Comparison of ENCODE assay signal across 2 cellular contexts in genomic region chr21:42144679-42145568, GRCh38.
TF ChIP-seq lines count a peak whose summit lies in the region.

No MANE protein-coding gene starts in this region.

TF ChIP-seq in IMR-90, 13 proteins besides CTCF, POLR2A, EP300 and RAD21:
- no peak for TF ChIP-seq USF2 (IDR thresholded peaks at IDR 0.05; ENCODE audit: low read depth, low read length)
- TF ChIP-seq CEBPB (IDR thresholded peaks at IDR 0.05; ENCODE audit: low read depth, low read length) = no peak
- TF ChIP-seq ELK1 (IDR thresholded peaks at IDR 0.05; ENCODE audit: borderline replicate concordance, low read depth, low read length) = no peak
- no peak for TF ChIP-seq MXI1 (IDR thresholded peaks at IDR 0.05; ENCODE audit: borderline replicate concordance, low read depth, low read length)
- no peak for TF ChIP-seq RCOR1 (IDR thresholded peaks at IDR 0.05; ENCODE audit: insufficient replicate concordance, low read length)
- no peak for TF ChIP-seq CHD1 (IDR thresholded peaks at IDR 0.05; ENCODE audit: low read depth, low read length)
- no peak for TF ChIP-seq SMC3 (IDR thresholded peaks at IDR 0.05; ENCODE audit: low read depth, low read length)
- TF ChIP-seq MAZ (IDR thresholded peaks at IDR 0.05; ENCODE audit: borderline replicate concordance, low read depth, low read length) = no peak
- no peak for TF ChIP-seq FOS (IDR thresholded peaks at IDR 0.05; ENCODE audit: low read depth, low read length)
- TF ChIP-seq BHLHE40 (IDR thresholded peaks at IDR 0.05; ENCODE audit: low read depth, low read length) = no peak
- TF ChIP-seq MAFK (IDR thresholded peaks at IDR 0.05; ENCODE audit: low read depth, low read length) = no peak
- no peak for TF ChIP-seq NFE2L2 (IDR thresholded peaks at IDR 0.05; ENCODE audit: low read depth, low read length)
- TF ChIP-seq RFX5 (IDR thresholded peaks at IDR 0.05; ENCODE audit: low read depth, low read length) = no peak

TF ChIP-seq in HepG2, 621 proteins besides CTCF, POLR2A, EP300 and RAD21 (continued from another document):
- TF ChIP-seq JUND (CRISPR knock-in tag; IDR thresholded peaks at IDR 0.05) (no peak), STAT5B (CRISPR knock-in tag; IDR thresholded peaks at IDR 0.05) (no peak), CSRNP2 (CRISPR knock-in tag; conservative IDR thresholded peaks at IDR 0.05; ENCODE audit: low read depth) (no peak), NR3C1 (CRISPR knock-in tag; IDR thresholded peaks at IDR 0.05) (no peak), ZNF552 (CRISPR knock-in tag; IDR thresholded peaks at IDR 0.05; ENCODE audit: borderline replicate concordance) (no peak), ZNF362 (CRISPR knock-in tag; IDR thresholded peaks at IDR 0.05; ENCODE audit: borderline replicate concordance) (no peak), RBM39 (IDR thresholded peaks at IDR 0.05; ENCODE audit: low read depth, low read length, poor library complexity, severe bottlenecking) (no peak), SSRP1 (CRISPR knock-in tag; IDR thresholded peaks at IDR 0.05) (no peak), MBD4 (IDR thresholded peaks at IDR 0.05; ENCODE audit: borderline replicate concordance, low read length) (no peak), SNAPC5 (CRISPR knock-in tag; IDR thresholded peaks at IDR 0.05; ENCODE audit: borderline replicate concordance) (no peak), CENPX (CRISPR knock-in tag; IDR thresholded peaks at IDR 0.05) (no peak), SRF (IDR thresholded peaks at IDR 0.05; ENCODE audit: low read depth, low read length) (no peak), MLXIP (CRISPR knock-in tag; IDR thresholded peaks at IDR 0.05; ENCODE audit: borderline replicate concordance) (no peak), FOXC1 (CRISPR knock-in tag; IDR thresholded peaks at IDR 0.05; ENCODE audit: borderline replicate concordance) (no peak), ZNF816 (CRISPR knock-in tag; IDR thresholded peaks at IDR 0.05; ENCODE audit: borderline replicate concordance) (no peak), ZNF83 (CRISPR knock-in tag; IDR thresholded peaks at IDR 0.05; ENCODE audit: borderline replicate concordance) (no peak)
TF ChIP-seq in HepG2: peak in this region for 0.
